In the genomic region with DNA sequence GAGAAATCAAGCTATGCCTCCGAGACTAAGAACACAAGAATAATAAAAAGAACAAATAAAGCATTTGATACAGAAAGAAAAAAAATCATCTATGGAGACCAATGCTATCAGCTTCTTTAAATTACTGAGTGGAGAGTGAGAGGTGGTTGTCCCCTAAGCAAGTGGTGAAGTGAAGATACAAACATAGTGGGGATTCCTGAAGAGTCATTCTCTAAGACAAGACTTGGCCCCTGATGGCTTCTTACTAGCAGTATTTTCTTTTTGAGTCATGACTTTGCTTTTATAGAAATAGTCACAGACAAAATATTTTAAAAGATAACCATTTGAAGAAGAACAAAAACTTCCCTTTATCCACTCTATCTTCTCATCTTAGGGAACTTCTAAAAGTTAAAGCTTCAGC, we compare ENCODE assay signal across 16 cellular contexts.
A peak's percentile ranks its signal among the peaks of the same experiment; 100 is the strongest.
DNase-seq lines count a peak whose midpoint lies in the region; ATAC-seq and TF ChIP-seq lines count a peak whose summit lies in the region.
"Had no signal": no experiment of that assay in that cellular context is flagged by ENCODE, and none has a peak within 500 bp of the region (broad histone marks: within the 10 kb centered on the region; RNA-seq: fewer than 3 reads in every experiment).

No MANE protein-coding gene starts in this region.

- DNase-seq in Caki2 (ENCODE audit: low read depth) (peak; percentile 27), fibroblast of mammary gland (ENCODE audit: low read depth) (peak; percentile 47), NCI-H1694 treated with DMSO at 0.1 percent for 48 hours (lab: John Stamatoyannopoulos, UW) (no peak), hippocampal formation (lab: John Stamatoyannopoulos, UW) (no peak), type B pancreatic cell (ENCODE audit: extremely low spot score, unreplicated experiment) (no peak)
- DNase-seq: DND-41; effector CD8-positive, alpha-beta T cell; NCI-H146; NCI-H774; SHP77 treated with DMSO at 0.1 percent for 48 hours; stimulated activated CD4-positive, alpha-beta T cell treated with anti-CD3 and anti-CD28 coated beads, Interleukin-4, amount 100 ng/mL, for 1 hour had no signal

- H3K4me3 Mint-ChIP-seq in type B pancreatic cell: no peak overlapping the region
- H3K4me3 Mint-ChIP-seq: B cell; stimulated activated naive CD8-positive, alpha-beta T cell treated with anti-CD3 and anti-CD28 coated beads, Interleukin-15, Interleukin-2, amounts not matched to agents 100 ng/mL and 50 ng/mL, for 24 hours had no signal

- ATAC-seq in GM19025 (IDR thresholded peaks at IDR 0.05; ENCODE audit: low read depth, unreplicated experiment) (peak; percentile 79), HG03280 (IDR thresholded peaks at IDR 0.05; ENCODE audit: unreplicated experiment) (peak; percentile 51), GM18909 (IDR thresholded peaks at IDR 0.05; ENCODE audit: poor library complexity, unreplicated experiment) (no peak)

- H3K27ac Mint-ChIP-seq in type B pancreatic cell: no peak overlapping the region
- H3K27ac Mint-ChIP-seq: B cell; stimulated activated naive CD8-positive, alpha-beta T cell treated with anti-CD3 and anti-CD28 coated beads, Interleukin-15, Interleukin-2, amounts not matched to agents 100 ng/mL and 50 ng/mL, for 24 hours had no signal

- H3K36me3 Mint-ChIP-seq in type B pancreatic cell: no peaks in the 10 kb centered on the region

- H3K27me3 Mint-ChIP-seq in type B pancreatic cell: no peaks in the 10 kb centered on the region
- H3K27me3 Mint-ChIP-seq: B cell had no signal

- H3K4me3 ChIP-seq in fibroblast of mammary gland (ENCODE audit: control insufficient read depth, low read depth, low read length): no peak overlapping the region

- no peaks in the 10 kb centered on the region for H3K4me1 Mint-ChIP-seq in type B pancreatic cell (ENCODE audit: unreplicated experiment)

- TF ChIP-seq CTCF in fibroblast of mammary gland (conservative IDR thresholded peaks at IDR 0.05; ENCODE audit: control insufficient read depth, insufficient read depth, low read depth, low read length) (no peak), type B pancreatic cell (conservative IDR thresholded peaks at IDR 0.05) (no peak)

- in situ Hi-C loops in Caki2 (cut with HindIII; ENCODE audit: low pct_unique_long_range_greater_than_20kb, low sequenced_read_pairs): no loop called here

- peaks cover 4% of the 10 kb centered on the region for H3K9me3 Mint-ChIP-seq in type B pancreatic cell

Comparison
In these comparisons a context has a peak if more than half of its experiments do, and no peak if none do; other contexts are left out.
1. DNase-seq: peak in Caki2 (single experiment) and fibroblast of mammary gland (single experiment); none in NCI-H1694 treated with DMSO at 0.1 percent for 48 hours (single experiment), hippocampal formation (0 of 2) and type B pancreatic cell (single experiment).